3 cellular contexts compared by ENCODE assay signal in genomic region chr5:171402751-171403150, GRCh38. TPM values are rescaled to one million over a fixed set of nuclear protein-coding genes. Genes with fewer than 3 reads are reported as not detected.
"Had no signal": no experiment of that assay in that cellular context is flagged by ENCODE, and none has a peak within 500 bp of the region (broad histone marks: within the 10 kb centered on the region; RNA-seq: fewer than 3 reads in every experiment).

No MANE protein-coding gene starts in this region.

RNA-seq across cellular contexts. Expression of gene FGF18, which starts 16.7 kb away (rescaled TPM):
- total RNA-seq: activated B cell treated with CpG ODN at 0.5 μM for 24 hours; activated T-helper 2 cell treated with anti-CD3 and anti-CD28 coated beads, Interferon-gamma antibody, Interleukin-2, Interleukin-4, amounts not matched to agents 10 μg/mL and 5 μg/mL and 100 μg/mL, durations not matched to agents 14 hours and 24 hours and 36 hours; bronchial epithelial cell had no signal
